Comparison of ENCODE assay signal across 20 cellular contexts in genomic region chr3:188402229-188402628, GRCh38.
"Had no signal": no experiment of that assay in that cellular context is flagged by ENCODE, and none has a peak within 500 bp of the region (broad histone marks: within the 10 kb centered on the region; RNA-seq: fewer than 3 reads in every experiment).

No MANE protein-coding gene starts in this region.

- H3K27ac ChIP-seq: HL-60, RWPE1 had no signal

- ATAC-seq: Panc1, PC-3 had no signal

- DNase-seq: KBM-7, MV-4-11, NCI-H1048, NCI-H1105, NCI-H1417, NCI-H1436 treated with DMSO at 0.1 percent for 48 hours, NCI-H1694, NCI-H187 treated with DMSO at 0.1 percent for 48 hours, NCI-H2029 treated with DMSO at 0.1 percent for 48 hours, NCI-H2107, NCI-H2227 treated with DMSO at 0.1 percent for 48 hours, NCI-H524 treated with DMSO at 0.1 percent for 48 hours, NCI-H69, NCI-H774, PC-3, SHP77, SK-N-SH had no signal
